8 cellular contexts compared by ENCODE assay signal in genomic region chr6:30067460-30068139, GRCh38. TPM values are rescaled to one million over a fixed set of nuclear protein-coding genes. Genes with fewer than 3 reads are reported as not detected.
DNase-seq lines count a peak whose midpoint lies in the region; ATAC-seq and TF ChIP-seq lines count a peak whose summit lies in the region.

No MANE protein-coding gene starts in this region.

- H3K27ac Mint-ChIP-seq in activated CD8-positive, alpha-beta memory T cell treated with anti-CD3 and anti-CD28 coated beads, Interleukin-2, amount 10 ng/mL, durations not matched to agents 7 days and 5 days = peak overlapping the region; percentile 96

- peak overlapping the region; percentile 83 for H3K4me3 ChIP-seq in kidney epithelial cell (ENCODE audit: low read depth, low read length)
- peak overlapping the region; percentile 46 to 70 (median 50) for H3K4me3 ChIP-seq in thyroid gland (replicated peaks in 1 of 3)

- H3K27me3 ChIP-seq in kidney epithelial cell (ENCODE audit: control insufficient read depth, insufficient read depth, low read length) = peaks cover 23% of the 10 kb centered on the region
- H3K27me3 ChIP-seq in thyroid gland = peaks cover 11% of the 10 kb centered on the region

- peak overlapping the region; percentile 96 for H3K4me3 Mint-ChIP-seq in activated CD8-positive, alpha-beta memory T cell treated with anti-CD3 and anti-CD28 coated beads, Interleukin-2, amount 10 ng/mL, durations not matched to agents 7 days and 5 days

- peaks cover 54% of the 10 kb centered on the region for H3K4me1 Mint-ChIP-seq in activated CD8-positive, alpha-beta memory T cell treated with anti-CD3 and anti-CD28 coated beads, Interleukin-2, amount 10 ng/mL, durations not matched to agents 7 days and 5 days

- H3K27ac ChIP-seq in adipose tissue (ENCODE audit: low read depth, low read length) (peak overlapping the region; percentile 38), thyroid gland (peak overlapping the region in 2 of 3 donors; percentile 77 to 81)

- no peak for ATAC-seq in activated CD8-positive, alpha-beta memory T cell treated with anti-CD3 and anti-CD28 coated beads, Interleukin-2, amount 10 ng/mL, durations not matched to agents 7 days and 5 days

- CTCF ChIA-PET in activated CD8-positive, alpha-beta memory T cell treated with anti-CD3 and anti-CD28 coated beads, Interleukin-2, amount 10 ng/mL, durations not matched to agents 7 days and 5 days (lab: Charles Lee) = interaction anchor here (2.4 kb wide), 1 partner anchor 63 kb away, joined by 10 read pairs; no protein-coding TSS in a partner anchor

- no peaks in the 10 kb centered on the region for H3K9me3 Mint-ChIP-seq in activated CD8-positive, alpha-beta memory T cell treated with anti-CD3 and anti-CD28 coated beads, Interleukin-2, amount 10 ng/mL, durations not matched to agents 7 days and 5 days (ENCODE audit: low read depth)

- no peaks in the 10 kb centered on the region for H3K9me3 ChIP-seq in thyroid gland

- peaks cover 23% of the 10 kb centered on the region for H3K27me3 Mint-ChIP-seq in activated CD8-positive, alpha-beta memory T cell treated with anti-CD3 and anti-CD28 coated beads, Interleukin-2, amount 10 ng/mL, durations not matched to agents 7 days and 5 days

- peaks cover 49% of the 10 kb centered on the region for H3K36me3 Mint-ChIP-seq in activated CD8-positive, alpha-beta memory T cell treated with anti-CD3 and anti-CD28 coated beads, Interleukin-2, amount 10 ng/mL, durations not matched to agents 7 days and 5 days

- intact Hi-C loops in thyroid gland (cut with DNase I) = no loop called here

- H3K36me3 ChIP-seq in kidney epithelial cell (ENCODE audit: control insufficient read depth, insufficient read depth, low read length) (no peaks in the 10 kb centered on the region), thyroid gland (peaks cover 8 to 9% of the 10 kb centered on the region in 2 donors)

- no peak for DNase-seq in activated CD8-positive, alpha-beta memory T cell treated with anti-CD3 and anti-CD28 coated beads, Interleukin-2, amount 10 ng/mL, durations not matched to agents 7 days and 5 days
- DNase-seq in activated CD8-positive, alpha-beta memory T cell treated with anti-CD3 and anti-CD28 coated beads, Interleukin-2, amount 50 U/mL, for 48 hours = no peak
- no peak for DNase-seq in kidney epithelial cell (ENCODE audit: low read depth)
- DNase-seq in thyroid gland = no peak
- no peak for DNase-seq in germinal center (ENCODE audit: low spot score)
- no peak for DNase-seq in A172 (ENCODE audit: low spot score)
- no peak for DNase-seq in mucosa of gallbladder (ENCODE audit: low spot score)

- peaks cover 16 to 23% of the 10 kb centered on the region in 2 donors for H3K4me1 ChIP-seq in thyroid gland

- no peak for TF ChIP-seq POLR2A in thyroid gland (IDR thresholded peaks at IDR 0.05)

- WGBS in adipose tissue, 3 donors = 10 to 14% (median 10%) methylated on average over 8 of the region's 8 CpGs
- WGBS in thyroid gland, 2 donors = 11 to 14% methylated on average over 8 of the region's 8 CpGs

- TF ChIP-seq CTCF in kidney epithelial cell (IDR thresholded peaks at IDR 0.05; ENCODE audit: insufficient read depth, low read length, poor library complexity, severe bottlenecking) = no peak
- no peak for TF ChIP-seq CTCF in thyroid gland (IDR thresholded peaks at IDR 0.05)

RNA-seq across cellular contexts. Expression of gene PPP1R11, which starts 0.6 kb away (rescaled TPM):
- total RNA-seq in activated CD8-positive, alpha-beta memory T cell treated with anti-CD3 and anti-CD28 coated beads, Interleukin-2, amount 10 ng/mL, durations not matched to agents 7 days and 5 days = 10 to 100 TPM; 49.5 to 50.4 TPM
- 10 to 100 TPM; 34.0 to 58.8 (median 46.7) TPM for polyA plus RNA-seq in adipose tissue
- total RNA-seq in kidney epithelial cell (57.6 and 73.4 TPM in 2 replicates), thyroid gland (10 to 100 TPM; 41.3 to 64.1 (median 50.7) TPM), mucosa of gallbladder (76.9 TPM)
- total RNA-seq in A172 (2014; rRNA removed; shearing (Covaris generic)) = 33.8 and 38.3 TPM in 2 replicates

RNA-seq across cellular contexts. Expression of gene POLR1H, which starts 6.5 kb away (rescaled TPM):
- total RNA-seq in activated CD8-positive, alpha-beta memory T cell treated with anti-CD3 and anti-CD28 coated beads, Interleukin-2, amount 10 ng/mL, durations not matched to agents 7 days and 5 days = 10 to 100 TPM; 49.6 to 53.8 TPM
- polyA plus RNA-seq in adipose tissue = 10 to 100 TPM; 33.2 to 39.4 (median 33.5) TPM
- total RNA-seq in kidney epithelial cell (29.9 and 33.3 TPM in 2 replicates), thyroid gland (10 to 100 TPM in 2 of 4 donors, 1 to 10 TPM in 2; 9.3 to 26.5 (median 12.2) TPM), mucosa of gallbladder (19.5 TPM)
- total RNA-seq in A172 (2014; rRNA removed; shearing (Covaris generic)) = 16.7 and 19.4 TPM in 2 replicates

RNA-seq across cellular contexts. Expression of gene RNF39, which starts 8.0 kb away (rescaled TPM):
- not detected for total RNA-seq in activated CD8-positive, alpha-beta memory T cell treated with anti-CD3 and anti-CD28 coated beads, Interleukin-2, amount 10 ng/mL, durations not matched to agents 7 days and 5 days
- 1 to 10 TPM in 1 of 3 donors, under 1 TPM in 1, not detected in 1; 0.12 to 1.0 TPM for polyA plus RNA-seq in adipose tissue
- total RNA-seq in kidney epithelial cell = 0.04 TPM in 1 of 2 replicates, not detected in the other
- total RNA-seq in thyroid gland = not detected
- not detected in 2 replicates for total RNA-seq in A172 (2014; rRNA removed; shearing (Covaris generic))
- total RNA-seq in mucosa of gallbladder = 2.5 TPM

RNA-seq across cellular contexts. Expression of gene TRIM31, which starts 45.3 kb away (rescaled TPM):
- total RNA-seq in activated CD8-positive, alpha-beta memory T cell treated with anti-CD3 and anti-CD28 coated beads, Interleukin-2, amount 10 ng/mL, durations not matched to agents 7 days and 5 days = not detected
- 1 to 10 TPM in 1 of 3 donors, under 1 TPM in 1, not detected in 1; 0.21 to 1.2 TPM for polyA plus RNA-seq in adipose tissue
- total RNA-seq in kidney epithelial cell = not detected in 2 replicates
- total RNA-seq in thyroid gland = not detected
- not detected in 2 replicates for total RNA-seq in A172 (2014; rRNA removed; shearing (Covaris generic))
- total RNA-seq in mucosa of gallbladder = 3.1 TPM
